In the genomic region with DNA sequence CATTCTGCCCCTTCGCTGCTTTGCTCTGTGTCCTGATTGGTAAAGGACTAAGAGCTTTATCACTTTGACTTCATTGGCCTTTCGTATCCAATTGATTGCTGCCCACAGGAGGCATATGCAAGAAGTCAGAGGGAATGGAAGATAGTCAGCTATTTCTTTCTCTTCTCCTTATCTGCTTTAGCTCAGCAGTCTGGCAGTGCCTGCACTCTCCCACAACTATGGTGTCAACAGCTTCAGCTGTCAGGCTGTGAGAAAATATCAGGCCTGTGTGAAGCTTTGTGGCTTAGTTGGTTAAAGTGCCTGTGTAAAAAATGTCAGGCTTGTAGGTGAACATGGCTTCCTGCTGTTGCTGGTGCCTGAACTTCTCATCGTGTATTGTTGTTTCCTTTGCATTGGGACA, we compare ENCODE assay signal across 22 cellular contexts.
"Had no signal": no experiment of that assay in that cellular context is flagged by ENCODE, and none has a peak within 500 bp of the region (broad histone marks: within the 10 kb centered on the region; RNA-seq: fewer than 3 reads in every experiment).

No MANE protein-coding gene starts in this region.

- H3K27me3 ChIP-seq: brain microvascular endothelial cell, neutrophil, thyroid gland had no signal

- H3K36me3 ChIP-seq: brain microvascular endothelial cell, neutrophil, thyroid gland had no signal

- ATAC-seq: activated T-cell treated with anti-CD3 and anti-CD28 coated beads, Interleukin-2, amount 50 U/mL, for 4 hours; left lobe of liver; mucosa of descending colon; naive thymus-derived CD8-positive, alpha-beta T cell; stimulated activated naive B cell treated with anti-CD40 and anti-IgM and Interleukin-4, amounts not matched to agents 10 μg/mL and 1 μg/mL and 100 μg/mL, for 72 hours; WTC11 had no signal

- H3K9me3 ChIP-seq: neutrophil, thyroid gland had no signal

- H3K4me1 ChIP-seq: parathyroid adenoma, thyroid gland had no signal

- DNase-seq: activated CD4-positive, alpha-beta memory T cell treated with anti-CD3 and anti-CD28 coated beads, Interleukin-2, amount 10 ng/mL, durations not matched to agents 7 days and 5 days; activated CD4-positive, alpha-beta T cell treated with anti-CD3 and anti-CD28 coated beads for 4 hours; activated effector memory CD4-positive, alpha-beta T cell treated with Interleukin-2 at 50 U/mL for 16 hours; activated T-cell treated with anti-CD3 and anti-CD28 coated beads, Interleukin-2, amount 50 U/mL, for 4 hours; amygdala; brain microvascular endothelial cell; cerebellar nuclear complex; effector CD8-positive, alpha-beta T cell; head of caudate nucleus; mucosa of descending colon; naive thymus-derived CD8-positive, alpha-beta T cell; retina; stimulated activated CD4-positive, alpha-beta T cell treated with anti-CD3 and anti-CD28 coated beads, Interleukin-15, amount 100 ng/mL, for 24 hours; stimulated activated CD4-positive, alpha-beta T cell treated with anti-CD3 and anti-CD28 coated beads, Interleukin-4, amount 100 ng/mL, for 1 hour; stimulated activated naive B cell treated with anti-CD40 and anti-IgM and Interleukin-4, amounts not matched to agents 10 μg/mL and 1 μg/mL and 100 μg/mL, for 72 hours; T1000; thyroid gland had no signal

- H3K4me3 ChIP-seq: mucosa of descending colon, skin epidermis, thyroid gland had no signal

- H3K27ac ChIP-seq: brain microvascular endothelial cell, neutrophil, parathyroid adenoma, skin epidermis, thyroid gland had no signal
